8 cellular contexts compared by ENCODE assay signal in genomic region chr6:25601797-25602679, GRCh38. TPM values are rescaled to one million over a fixed set of nuclear protein-coding genes. Genes with fewer than 3 reads are reported as not detected.
A peak's percentile ranks its signal among the peaks of the same experiment; 100 is the strongest.
DNase-seq lines count a peak whose midpoint lies in the region; ATAC-seq, FAIRE-seq and TF ChIP-seq lines count a peak whose summit lies in the region.

No MANE protein-coding gene starts in this region.

- no peak overlapping the region for H3K4me3 ChIP-seq in CD4-positive, alpha-beta memory T cell (ENCODE audit: low read length in 2 of 2)
- H3K4me3 ChIP-seq in OCI-LY3 (ENCODE audit: low read length) (no peak overlapping the region), H1 (ENCODE audit: extremely low read depth in 1 of 4, insufficient read depth in 2 of 4, low read depth in 3 of 4, low read length in 4 of 4) (no peak overlapping the region)

- no peak overlapping the region for H4K8ac ChIP-seq in H1 (ENCODE audit: extremely low read depth, insufficient read depth, low read length)

- no peak overlapping the region for H2BK15ac ChIP-seq in H1 (ENCODE audit: low read length)

- H3K27me3 Mint-ChIP-seq in CD4-positive, alpha-beta memory T cell: no peaks in the 10 kb centered on the region
- no peaks in the 10 kb centered on the region for H3K27me3 Mint-ChIP-seq in neural crest cell (ENCODE audit: low read depth)

- H4K20me1 ChIP-seq in OCI-LY3 (ENCODE audit: insufficient read depth, low read length) (no peaks in the 10 kb centered on the region), H1 (replicated peaks in 1 of 2; ENCODE audit: control insufficient read depth in 1 of 2, insufficient read depth in 2 of 2, low read length in 2 of 2) (no peaks in the 10 kb centered on the region)

- H3K79me1 ChIP-seq in H1 (ENCODE audit: low read depth, low read length): no peaks in the 10 kb centered on the region

- H4K91ac ChIP-seq in H1 (replicated peaks; ENCODE audit: insufficient read length, low read length): no peak overlapping the region

- no peaks in the 10 kb centered on the region for H3K27me3 ChIP-seq in CD4-positive, alpha-beta memory T cell (ENCODE audit: insufficient read depth, low read length)
- H3K27me3 ChIP-seq in OCI-LY3 (ENCODE audit: low read depth, low read length): no peaks in the 10 kb centered on the region
- no peaks in the 10 kb centered on the region for H3K27me3 ChIP-seq in H1 (replicated peaks in 1 of 4; ENCODE audit: control insufficient read depth in 3 of 4, extremely low read depth in 1 of 4, insufficient read depth in 3 of 4, low read length in 3 of 4)

- DNase-seq in CD4-positive, alpha-beta memory T cell: peak in 4 of 5 donors; percentile 35 to 46 (median 40)
- peak; percentile 69 for DNase-seq in HT-29 (ENCODE audit: low spot score)
- DNase-seq in H1 (ENCODE audit: low read depth in 1 of 2, low spot score in 2 of 2): no peak
- DNase-seq in neural crest cell (ENCODE audit: low read depth, low spot score): no peak
- DNase-seq in activated CD8-positive, alpha-beta memory T cell treated with anti-CD3 and anti-CD28 coated beads, Interleukin-2, amount 50 U/mL, for 48 hours: no peak
- no peak for DNase-seq in activated naive CD4-positive, alpha-beta T cell treated with anti-CD3 and anti-CD28 coated beads, Interleukin-2, amount 50 U/mL, for 72 hours (ENCODE audit: low spot score in 2 of 2)

- no peak overlapping the region for H3K23ac ChIP-seq in H1 (ENCODE audit: insufficient read length)

- WGBS in H1 (ENCODE audit: extremely low coverage in 1 of 2, insufficient coverage in 1 of 2, insufficient read length in 1 of 2, insufficient replicate concordance in 2 of 2, low coverage in 1 of 2, low lambda C conversion rate in 2 of 2, missing lambda C conversion rate in 1 of 2), 2 experiments: 63% methylated on average over 4 of the region's 4 CpGs; no CpG with 5 or more reads in 1 of the 2 experiments

- no peak overlapping the region for H4K5ac ChIP-seq in H1 (ENCODE audit: insufficient read length, low read depth, low read length)

- intact Hi-C loops in CD4-positive, alpha-beta memory T cell (cut with micrococcal nuclease): loop anchor here (1.0 to 2.0 kb wide), 3 partner anchors 45 to 379 kb away; no protein-coding TSS in a partner anchor

- no peaks in the 10 kb centered on the region for H3K79me2 ChIP-seq in OCI-LY3 (ENCODE audit: low read length)
- H3K79me2 ChIP-seq in H1 (ENCODE audit: control insufficient read depth in 1 of 2, insufficient read depth in 2 of 2, low read length in 2 of 2): no peaks in the 10 kb centered on the region

- H3K27ac Mint-ChIP-seq in CD4-positive, alpha-beta memory T cell: no peak overlapping the region
- peak overlapping the region; percentile 27 for H3K27ac Mint-ChIP-seq in neural crest cell (ENCODE audit: unreplicated experiment)
- H3K27ac Mint-ChIP-seq in activated naive CD4-positive, alpha-beta T cell treated with anti-CD3 and anti-CD28 coated beads, Interleukin-2, amount 50 U/mL, for 72 hours: no peak overlapping the region

- H3K18ac ChIP-seq in H1 (ENCODE audit: extremely low read depth, low read length): no peak overlapping the region

- H3K14ac ChIP-seq in H1 (ENCODE audit: insufficient read length): no peak overlapping the region

- no peak for ATAC-seq in HG02840 (IDR thresholded peaks at IDR 0.05; ENCODE audit: low FRiP score, unreplicated experiment)
- no peak for ATAC-seq in activated naive CD4-positive, alpha-beta T cell treated with anti-CD3 and anti-CD28 coated beads, Interleukin-2, amount 50 U/mL, for 72 hours

- no peak overlapping the region for H3K9ac ChIP-seq in OCI-LY3 (ENCODE audit: low read length)
- no peak overlapping the region for H3K9ac ChIP-seq in H1 (replicated peaks in 1 of 4; ENCODE audit: extremely low read depth in 1 of 4, low read depth in 3 of 4, low read length in 3 of 4)

- H3K9me3 ChIP-seq in CD4-positive, alpha-beta memory T cell (ENCODE audit: control insufficient read depth in 1 of 2, low read length in 2 of 2): no peaks in the 10 kb centered on the region
- no peaks in the 10 kb centered on the region for H3K9me3 ChIP-seq in OCI-LY3 (ENCODE audit: insufficient read depth, low read length)
- H3K9me3 ChIP-seq in H1 (ENCODE audit: insufficient read depth in 2 of 2, low read depth in 1 of 2, low read length in 1 of 2): no peaks in the 10 kb centered on the region

- H3K4ac ChIP-seq in H1 (replicated peaks; ENCODE audit: insufficient read length, low read depth, low read length): no peak overlapping the region

- H3K4me1 ChIP-seq in CD4-positive, alpha-beta memory T cell (ENCODE audit: insufficient read depth, low read length): no peaks in the 10 kb centered on the region
- H3K4me1 ChIP-seq in OCI-LY3 (ENCODE audit: low read length) (no peaks in the 10 kb centered on the region), H1 (replicated peaks in 1 of 4; ENCODE audit: control insufficient read depth in 3 of 4, insufficient read depth in 4 of 4, low read length in 3 of 4) (no peaks in the 10 kb centered on the region)

- H3K4me1 Mint-ChIP-seq in CD4-positive, alpha-beta memory T cell: peaks cover 0 to 1% (median 0%) of the 10 kb centered on the region in 4 donors
- no peaks in the 10 kb centered on the region for H3K4me1 Mint-ChIP-seq in neural crest cell

- H3K4me2 ChIP-seq in OCI-LY3 (ENCODE audit: low read length) (no peak overlapping the region), H1 (ENCODE audit: insufficient read depth in 1 of 2, low read depth in 2 of 2, low read length in 2 of 2) (no peak overlapping the region)

- no peak overlapping the region for H3K4me3 Mint-ChIP-seq in CD4-positive, alpha-beta memory T cell
- H3K4me3 Mint-ChIP-seq in neural crest cell: no peak overlapping the region

- no peak overlapping the region for H2BK12ac ChIP-seq in H1 (ENCODE audit: low read depth, low read length)

- TF ChIP-seq RAD21 in H1 (IDR thresholded peaks at IDR 0.05 in 1 of 2, conservative IDR thresholded peaks at IDR 0.05 in 1 of 2; ENCODE audit: low read depth in 2 of 2, low read length in 2 of 2): peak in 1 of 2 experiments; percentile 69; a peak in 3 of 4 replicates

- CTCF ChIA-PET in CD4-positive, alpha-beta memory T cell (lab: Charles Lee; ENCODE audit: partially characterized antibody): interaction anchor here (0.6 to 3.3 kb wide), 14 partner anchors 9 to 420 kb away, joined by 3 to 28 read pairs (median 4); no protein-coding TSS in a partner anchor
- CTCF ChIA-PET in H1 (lab: Charles Lee; ENCODE audit: partially characterized antibody): interaction anchor here (0.6 to 4.4 kb wide), 16 partner anchors 9 to 384 kb away, joined by 3 to 27 read pairs (median 4); no protein-coding TSS in a partner anchor

- peaks cover 0 to 3% (median 0%) of the 10 kb centered on the region in 8 donors for H3K9me3 Mint-ChIP-seq in CD4-positive, alpha-beta memory T cell
- H3K9me3 Mint-ChIP-seq in neural crest cell: no peaks in the 10 kb centered on the region
- no peaks in the 10 kb centered on the region for H3K9me3 Mint-ChIP-seq in activated naive CD4-positive, alpha-beta T cell treated with anti-CD3 and anti-CD28 coated beads, Interleukin-2, amount 50 U/mL, for 72 hours

- H3K23me2 ChIP-seq in H1 (ENCODE audit: low read depth, low read length): no peaks in the 10 kb centered on the region

- no peak for TF ChIP-seq POLR2A in H1 (IDR thresholded peaks at IDR 0.05; ENCODE audit: control extremely low read depth in 1 of 2, low read depth in 2 of 2, low read length in 2 of 2)

- no peak overlapping the region for H2AK5ac ChIP-seq in H1 (ENCODE audit: low read depth, low read length)

- peak; percentile 60 for FAIRE-seq in H1 (lab: Jason Lieb, UNC)

- H2BK120ac ChIP-seq in H1 (replicated peaks; ENCODE audit: low read depth, low read length): no peak overlapping the region

- TF ChIP-seq CTCF in OCI-LY3 (IDR thresholded peaks at IDR 0.05; ENCODE audit: low read depth, low read length) (peak; percentile 64), H1 (IDR thresholded peaks at IDR 0.05; ENCODE audit: control extremely low read depth in 1 of 3, insufficient read depth in 1 of 3, low read depth in 1 of 3, low read length in 3 of 3) (peak in 2 of 3 experiments; percentile 27 to 29; a peak in 2 of 4 replicates), neural crest cell (conservative IDR thresholded peaks at IDR 0.05) (peak; percentile 91)

- no peak for TF ChIP-seq EP300 in H1 (IDR thresholded peaks at IDR 0.05; ENCODE audit: borderline replicate concordance in 1 of 2, low read depth in 2 of 2, low read length in 2 of 2)

- H2AFZ ChIP-seq in OCI-LY3 (ENCODE audit: low read depth, low read length): no peak overlapping the region
- H2AFZ ChIP-seq in H1 (ENCODE audit: low read length): no peak overlapping the region

- H3K36me3 Mint-ChIP-seq in CD4-positive, alpha-beta memory T cell: peaks cover 2 to 5% of the 10 kb centered on the region in 2 donors
- H3K36me3 Mint-ChIP-seq in neural crest cell (ENCODE audit: low read depth): no peaks in the 10 kb centered on the region
- no peaks in the 10 kb centered on the region for H3K36me3 Mint-ChIP-seq in activated naive CD4-positive, alpha-beta T cell treated with anti-CD3 and anti-CD28 coated beads, Interleukin-2, amount 50 U/mL, for 72 hours

- H2BK20ac ChIP-seq in H1 (ENCODE audit: low read length): no peak overlapping the region

- H3K27ac ChIP-seq in CD4-positive, alpha-beta memory T cell (ENCODE audit: low read depth, low read length): no peak overlapping the region
- H3K27ac ChIP-seq in OCI-LY3 (ENCODE audit: low read length) (no peak overlapping the region), H1 (ENCODE audit: low read depth, low read length) (no peak overlapping the region)

- H2BK5ac ChIP-seq in H1 (ENCODE audit: low read depth, low read length): no peak overlapping the region

- H3K56ac ChIP-seq in H1 (replicated peaks; ENCODE audit: insufficient read length, low read depth, low read length): no peak overlapping the region

- H3K36me3 ChIP-seq in CD4-positive, alpha-beta memory T cell (ENCODE audit: insufficient read depth, low read length): no peaks in the 10 kb centered on the region
- H3K36me3 ChIP-seq in OCI-LY3 (replicated peaks; ENCODE audit: low read depth, low read length): no peaks in the 10 kb centered on the region
- H3K36me3 ChIP-seq in H1 (ENCODE audit: control insufficient read depth in 2 of 4, insufficient read depth in 4 of 4, low read length in 3 of 4): no peaks in the 10 kb centered on the region; a peak in 3 of 8 replicates

- POLR2A ChIA-PET in CD4-positive, alpha-beta memory T cell (lab: Charles Lee; ENCODE audit: partially characterized antibody): no interaction called here
- POLR2A ChIA-PET in H1 (lab: Charles Lee; ENCODE audit: partially characterized antibody): no interaction called here

RNA-seq across cellular contexts. Expression of gene SCGN, which starts 50.0 kb away (rescaled TPM):
- not detected for total RNA-seq in CD4-positive, alpha-beta memory T cell
- not detected for polyA plus RNA-seq in CD4-positive, alpha-beta memory T cell
- not detected in 2 replicates for total RNA-seq in HT-29 (2014; rRNA removed; shearing (Covaris generic))
- total RNA-seq in H1 (2021; fragmentation: NEBNext Ultra II Directional; extraction: Animal tissue kit (Norgen Biotek cat#: 25700)): not detected in 2 replicates
- polyA plus RNA-seq in H1 (2011; rRNA removed): not detected in 2 replicates
- not detected for polyA plus RNA-seq in H1 (2011; cell fraction: cytosol; rRNA removed)
- polyA plus RNA-seq in H1 (2011; cell fraction: nucleus; rRNA removed): not detected
- not detected in 4 replicates for polyA plus RNA-seq in H1 (2012, experiment 1 of 2)
- not detected for polyA plus RNA-seq in H1 (2012, experiment 2 of 2)
- not detected for polyA plus RNA-seq in H1 (2013, experiment 1 of 2)
- not detected for polyA plus RNA-seq in H1 (2013, experiment 2 of 2)
- polyA minus RNA-seq in H1 (2011; rRNA and poly(A)+ RNA removed): not detected in 2 replicates
- polyA minus RNA-seq in H1 (2011; cell fraction: cytosol; rRNA and poly(A)+ RNA removed): not detected
- polyA minus RNA-seq in H1 (2011; cell fraction: nucleus; rRNA and poly(A)+ RNA removed): not detected
- total RNA-seq in neural crest cell: not detected in 2 replicates
- total RNA-seq in activated naive CD4-positive, alpha-beta T cell treated with anti-CD3 and anti-CD28 coated beads, Interleukin-2, amount 50 U/mL, for 72 hours: not detected

Comparison
In these comparisons a context has a peak if more than half of its experiments do, and no peak if none do; other contexts are left out.
1. DNase-seq: peak in CD4-positive, alpha-beta memory T cell (4 of 5) and HT-29 (single experiment); none in H1 (0 of 2), neural crest cell (single experiment), activated CD8-positive, alpha-beta memory T cell treated with anti-CD3 and anti-CD28 coated beads, Interleukin-2, amount 50 U/mL, for 48 hours (single experiment) and activated naive CD4-positive, alpha-beta T cell treated with anti-CD3 and anti-CD28 coated beads, Interleukin-2, amount 50 U/mL, for 72 hours (0 of 2).
2. CTCF ChIP-seq: peak in every context shown above with its lines; median percentile 91 in neural crest cell; 64 in OCI-LY3; 28 in H1.